24 cellular contexts compared by ENCODE assay signal in the genomic region with DNA sequence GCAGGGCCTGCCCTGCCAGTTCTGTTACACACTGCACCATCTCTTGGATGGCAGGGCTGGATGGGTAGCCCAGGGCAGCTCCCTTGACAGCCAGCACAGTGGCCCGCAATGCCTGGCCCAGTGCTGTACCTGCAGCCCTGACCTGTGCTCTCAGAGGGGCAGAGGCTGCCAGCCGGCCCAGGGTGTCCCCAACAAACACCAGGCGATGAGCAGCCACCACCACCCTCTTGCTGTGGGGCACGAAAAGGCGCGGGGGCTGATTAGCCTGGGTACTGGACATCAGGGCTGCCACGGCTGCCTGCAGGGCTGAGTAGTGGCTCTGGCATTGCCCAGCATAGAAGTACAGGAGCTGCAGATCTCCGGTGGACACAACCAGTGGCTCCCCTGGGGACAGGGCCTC. TPM values are rescaled to one million over a fixed set of nuclear protein-coding genes. Genes with fewer than 3 reads are reported as not detected.
DNase-seq lines count a peak whose midpoint lies in the region; ATAC-seq and TF ChIP-seq lines count a peak whose summit lies in the region.
"Had no signal": no experiment of that assay in that cellular context is flagged by ENCODE, and none has a peak within 500 bp of the region (broad histone marks: within the 10 kb centered on the region; RNA-seq: fewer than 3 reads in every experiment).

No MANE protein-coding gene starts in this region.

- H3K27me3 Mint-ChIP-seq in nephron progenitor cell (ENCODE audit: low read depth, poor library complexity): peaks cover 9% of the 10 kb centered on the region

- no peak for TF ChIP-seq CTCF in left ventricle myocardium inferior (IDR thresholded peaks at IDR 0.05; ENCODE audit: borderline replicate concordance)
- no peak for TF ChIP-seq CTCF in nephron progenitor cell (IDR thresholded peaks at IDR 0.05)
- no peak for TF ChIP-seq CTCF in spleen (IDR thresholded peaks at IDR 0.05 in 8 of 11, conservative IDR thresholded peaks at IDR 0.05 in 3 of 11)
- TF ChIP-seq CTCF in body of pancreas (IDR thresholded peaks at IDR 0.05): no peak

- H3K9me3 ChIP-seq in left ventricle myocardium inferior (replicated peaks) (no peaks in the 10 kb centered on the region), spleen (no peaks in the 10 kb centered on the region), body of pancreas (no peaks in the 10 kb centered on the region)
- H3K9me3 ChIP-seq: HAP-1, Peyer's patch, SJSA1 had no signal

- WGBS in spleen, 5 donors: 84 to 90% (median 87%) methylated on average over 8 of the region's 8 CpGs
- WGBS in body of pancreas, 2 donors: 90% methylated on average over 5 to 8 of the region's 8 CpGs

- peak; percentile 68 for DNase-seq in Right ventricle myocardium inferior (ENCODE audit: missing footprints)
- no peak for DNase-seq in left ventricle myocardium inferior
- peak; percentile 40 for DNase-seq in islet precursor cell
- no peak for DNase-seq in nephron progenitor cell
- peak; percentile 59 for DNase-seq in spleen
- no peak for DNase-seq in body of pancreas
- DNase-seq: 8988T; CD8-positive, alpha-beta T cell; DND-41; GM23248; KG1; NCI-H1105; NCI-H146; NCI-H2029; NCI-H345; NCI-H524; NCI-H82 had no signal

- no peak overlapping the region for H3K4me3 Mint-ChIP-seq in nephron progenitor cell
- H3K4me3 Mint-ChIP-seq: CD8-positive, alpha-beta T cell had no signal

- no peaks in the 10 kb centered on the region for H3K27me3 ChIP-seq in left ventricle myocardium inferior (ENCODE audit: low read depth)
- peaks cover 0 to 68% (median 12%) of the 10 kb centered on the region in 7 donors for H3K27me3 ChIP-seq in spleen (replicated peaks in 1 of 7)
- no peaks in the 10 kb centered on the region for H3K27me3 ChIP-seq in body of pancreas
- H3K27me3 ChIP-seq: BLaER1 treated with 17β-estradiol and CSF1 and Interleukin-3, amounts not matched to agents 10 nM and 100 nM; Peyer's patch had no signal

- peaks cover 31% of the 10 kb centered on the region for H3K4me1 Mint-ChIP-seq in nephron progenitor cell

- H3K27ac Mint-ChIP-seq in nephron progenitor cell: peak overlapping the region; percentile 56
- H3K27ac Mint-ChIP-seq: CD8-positive, alpha-beta T cell had no signal

- H3K4me1 ChIP-seq in left ventricle myocardium inferior (peaks cover 29% of the 10 kb centered on the region), spleen (peaks cover 0 to 11% (median 8%) of the 10 kb centered on the region in 6 donors), body of pancreas (peaks cover 8% of the 10 kb centered on the region)
- H3K4me1 ChIP-seq: HAP-1 had no signal

- intact Hi-C loops in Right ventricle myocardium inferior (cut with DNase I) (no loop called here), left ventricle myocardium inferior (cut with micrococcal nuclease) (no loop called here), spleen (cut with DNase I; ENCODE audit: low total_unique reads) (no loop called here), body of pancreas (cut with DNase I) (no loop called here)

- no peaks in the 10 kb centered on the region for H3K9me3 Mint-ChIP-seq in nephron progenitor cell
- H3K9me3 Mint-ChIP-seq: CD8-positive, alpha-beta T cell had no signal

- H3K27ac ChIP-seq in left ventricle myocardium inferior (replicated peaks) (no peak overlapping the region), spleen (no peak overlapping the region), body of pancreas (no peak overlapping the region)
- H3K27ac ChIP-seq: BLaER1 treated with 17β-estradiol and CSF1 and Interleukin-3, amounts not matched to agents 10 nM and 100 nM; GM23248; Peyer's patch; SJSA1 had no signal

- peaks cover 40% of the 10 kb centered on the region for H3K36me3 Mint-ChIP-seq in nephron progenitor cell (ENCODE audit: low read depth)
- H3K36me3 Mint-ChIP-seq: CD8-positive, alpha-beta T cell had no signal

- H3K4me3 ChIP-seq in left ventricle myocardium inferior: no peak overlapping the region
- no peak overlapping the region for H3K4me3 ChIP-seq in spleen
- no peak overlapping the region for H3K4me3 ChIP-seq in body of pancreas
- H3K4me3 ChIP-seq: BLaER1 treated with 17β-estradiol and CSF1 and Interleukin-3, amounts not matched to agents 10 nM and 100 nM; GM12878; GM23248; HAP-1; Peyer's patch; SJSA1 had no signal

- H3K36me3 ChIP-seq in left ventricle myocardium inferior (no peaks in the 10 kb centered on the region), spleen (peaks cover 0 to 12% (median 0%) of the 10 kb centered on the region in 6 donors), body of pancreas (replicated peaks in 1 of 2; ENCODE audit: insufficient read depth in 1 of 2, low read depth in 2 of 2) (no peaks in the 10 kb centered on the region)
- H3K36me3 ChIP-seq: BLaER1 treated with 17β-estradiol and CSF1 and Interleukin-3, amounts not matched to agents 10 nM and 100 nM; HAP-1; Peyer's patch; SJSA1 had no signal

- no peak for TF ChIP-seq POLR2A in spleen (IDR thresholded peaks at IDR 0.05)
- TF ChIP-seq POLR2A in body of pancreas (IDR thresholded peaks at IDR 0.05): no peak

- ATAC-seq in Right ventricle myocardium inferior (no peak), body of pancreas (no peak), GM18861 (IDR thresholded peaks at IDR 0.05; ENCODE audit: unreplicated experiment) (no peak)
- ATAC-seq: CD8-positive, alpha-beta T cell had no signal

RNA-seq across cellular contexts. Expression of a gene that starts 4.6 kb away (rescaled TPM):
- total RNA-seq in Right ventricle myocardium inferior: 10.1 TPM
- total RNA-seq in left ventricle myocardium inferior: 9.7 TPM
- total RNA-seq in spleen: 10 to 100 TPM in 2 of 7 donors, 1 to 10 TPM in 5; 7.1 to 13.7 (median 8.3) TPM
- 1 to 10 TPM; 5.1 to 7.1 (median 6.3) TPM for polyA plus RNA-seq in spleen
- 10 to 100 TPM; 20.8 to 36.6 TPM for total RNA-seq in body of pancreas
- total RNA-seq: GM12878 had no signal
- polyA plus RNA-seq: GM12878 had no signal

RNA-seq across cellular contexts. Expression of a gene that starts 7.7 kb away (rescaled TPM):
- total RNA-seq in Right ventricle myocardium inferior (4.0 TPM), left ventricle myocardium inferior (3.6 TPM), spleen (1 to 10 TPM; 2.6 to 6.7 (median 4.4) TPM), body of pancreas (1 to 10 TPM in 1 of 2 donors, under 1 TPM in 1; 0.99 to 1.3 TPM)
- polyA plus RNA-seq in spleen: 1 to 10 TPM; 1.8 to 4.3 (median 2.7) TPM
- total RNA-seq: CD8-positive, alpha-beta T cell; HT1080; SJSA1 had no signal
- polyA plus RNA-seq: GM12878 had no signal

RNA-seq across cellular contexts. Expression of a gene that starts 15.3 kb away (rescaled TPM):
- total RNA-seq in Right ventricle myocardium inferior (not detected), left ventricle myocardium inferior (not detected), spleen (not detected), body of pancreas (not detected)
- not detected for polyA plus RNA-seq in spleen
- total RNA-seq: CD8-positive, alpha-beta T cell; GM12878; GM23248; HT1080; Peyer's patch; SJSA1 had no signal
- polyA plus RNA-seq: GM12878, GM23248 had no signal

RNA-seq across cellular contexts. Expression of a gene that starts 19.6 kb away (rescaled TPM):
- total RNA-seq in Right ventricle myocardium inferior (0.92 TPM), left ventricle myocardium inferior (1.0 TPM), spleen (10 to 100 TPM in 1 of 7 donors, 1 to 10 TPM in 6; 2.1 to 13.0 (median 4.3) TPM), body of pancreas (not detected)
- polyA plus RNA-seq in spleen: 1 to 10 TPM; 1.3 to 4.1 (median 2.7) TPM
- total RNA-seq: CD8-positive, alpha-beta T cell; GM12878; GM23248; Peyer's patch; SJSA1 had no signal
- polyA plus RNA-seq: GM12878, GM23248 had no signal

RNA-seq across cellular contexts. Expression of a gene that starts 36.0 kb away (rescaled TPM):
- total RNA-seq in Right ventricle myocardium inferior (73.7 TPM), left ventricle myocardium inferior (71.2 TPM), spleen (100 to 1,000 TPM in 4 of 7 donors, 10 to 100 TPM in 3; 52.1 to 152 (median 132) TPM), body of pancreas (10 to 100 TPM; 28.8 to 46.8 TPM)
- 100 to 1,000 TPM; 118 to 146 (median 132) TPM for polyA plus RNA-seq in spleen

Comparison
In these comparisons a context has a peak if more than half of its experiments do, and no peak if none do; other contexts are left out.
1. DNase-seq: peak in Right ventricle myocardium inferior (single experiment), islet precursor cell (single experiment) and spleen (single experiment); none in left ventricle myocardium inferior (single experiment), nephron progenitor cell (single experiment) and body of pancreas (0 of 4).